Comparison of ENCODE assay signal across 14 cellular contexts in genomic region chr16:242281-242680, GRCh38. TPM values are rescaled to one million over a fixed set of nuclear protein-coding genes. Genes with fewer than 3 reads are reported as not detected.
DNase-seq lines count a peak whose midpoint lies in the region; TF ChIP-seq lines count a peak whose summit lies in the region.
"Had no signal": no experiment of that assay in that cellular context is flagged by ENCODE, and none has a peak within 500 bp of the region (broad histone marks: within the 10 kb centered on the region; RNA-seq: fewer than 3 reads in every experiment).

No MANE protein-coding gene starts in this region.

- H3K27ac ChIP-seq in BLaER1 treated with 17β-estradiol and CSF1 and Interleukin-3, amounts not matched to agents 10 nM and 100 nM, result peak overlapping the region in 10 of 11 experiments; percentile 19 to 69 (median 54); a peak in 18 of 22 replicates
- H3K27ac ChIP-seq in esophagus muscularis mucosa (replicated peaks in 1 of 4) (peak overlapping the region; percentile 28 to 50 (median 30)), skeletal muscle tissue (ENCODE audit: low read depth, low read length) (peak overlapping the region; percentile 1)
- H3K27ac ChIP-seq: HL-60 had no signal

- intact Hi-C loops in esophagus muscularis mucosa (cut with DNase I), result no loop called here

- TF ChIP-seq CTCF in esophagus muscularis mucosa (IDR thresholded peaks at IDR 0.05), result no peak

- WGBS in esophagus muscularis mucosa, result 62% methylated on average over 10 of the region's 10 CpGs

- DNase-seq in MG63 (peak; percentile 53), esophagus muscularis mucosa (ENCODE audit: extremely low spot score) (no peak), AML-193 (lab: John Stamatoyannopoulos, UW) (no peak), T-helper 2 cell (no peak), NCI-H226 (no peak)
- DNase-seq: CD8-positive, alpha-beta T cell; HFFc6; NCI-H1092 treated with DMSO at 0.1 percent for 48 hours; NCI-H1694 treated with DMSO at 0.1 percent for 48 hours; NCI-H774; SHP77 treated with DMSO at 0.1 percent for 48 hours had no signal

- peak overlapping the region; percentile 31 to 84 (median 66) for H3K4me2 ChIP-seq in BLaER1 treated with 17β-estradiol and CSF1 and Interleukin-3, amounts not matched to agents 10 nM and 100 nM

- TF ChIP-seq POLR2A in esophagus muscularis mucosa (IDR thresholded peaks at IDR 0.05; ENCODE audit: low read depth), result no peak

- H3K27me3 ChIP-seq in BLaER1 treated with 17β-estradiol and CSF1 and Interleukin-3, amounts not matched to agents 10 nM and 100 nM, result no peaks in the 10 kb centered on the region
- H3K27me3 ChIP-seq in MG63, result no peaks in the 10 kb centered on the region
- no peaks in the 10 kb centered on the region for H3K27me3 ChIP-seq in esophagus muscularis mucosa
- no peaks in the 10 kb centered on the region for H3K27me3 ChIP-seq in skeletal muscle tissue (ENCODE audit: control insufficient read depth in 3 of 3, insufficient read depth in 3 of 3, low read length in 3 of 3)

- no peak overlapping the region for H3K4me3 ChIP-seq in BLaER1 treated with 17β-estradiol and CSF1 and Interleukin-3, amounts not matched to agents 10 nM and 100 nM
- H3K4me3 ChIP-seq in MG63, result no peak overlapping the region
- H3K4me3 ChIP-seq in esophagus muscularis mucosa, result no peak overlapping the region
- no peak overlapping the region for H3K4me3 ChIP-seq in skeletal muscle tissue (ENCODE audit: low read length in 3 of 3)

- peak overlapping the region in 8 of 11 experiments; percentile 12 to 54 (median 36); a peak in 10 of 22 replicates for H3K9ac ChIP-seq in BLaER1 treated with 17β-estradiol and CSF1 and Interleukin-3, amounts not matched to agents 10 nM and 100 nM
- H3K9ac ChIP-seq in skeletal muscle tissue (ENCODE audit: low read depth in 1 of 3, low read length in 3 of 3), result no peak overlapping the region

- H3K36me3 ChIP-seq in BLaER1 treated with 17β-estradiol and CSF1 and Interleukin-3, amounts not matched to agents 10 nM and 100 nM, result peaks cover 0 to 23% (median 10%) of the 10 kb centered on the region in 11 experiments; a peak in 14 of 22 replicates
- peaks cover 5% of the 10 kb centered on the region; the same call in 1 of the 2 replicates for H3K36me3 ChIP-seq in MG63
- H3K36me3 ChIP-seq in esophagus muscularis mucosa, result peaks cover 0 to 11% (median 0%) of the 10 kb centered on the region in 4 donors
- peaks cover 0 to 2% (median 0%) of the 10 kb centered on the region in 3 donors for H3K36me3 ChIP-seq in skeletal muscle tissue (ENCODE audit: control insufficient read depth in 3 of 3, insufficient read depth in 3 of 3, low read length in 3 of 3)

- peaks cover 0 to 9% (median 7%) of the 10 kb centered on the region in 11 experiments; a peak in 10 of 22 replicates for H3K9me3 ChIP-seq in BLaER1 treated with 17β-estradiol and CSF1 and Interleukin-3, amounts not matched to agents 10 nM and 100 nM (replicated peaks in 1 of 11)
- no peaks in the 10 kb centered on the region for H3K9me3 ChIP-seq in MG63
- H3K9me3 ChIP-seq in esophagus muscularis mucosa, result no peaks in the 10 kb centered on the region
- no peaks in the 10 kb centered on the region for H3K9me3 ChIP-seq in skeletal muscle tissue (ENCODE audit: control insufficient read depth in 3 of 3, low read length in 3 of 3)

- no peak for TF ChIP-seq EP300 in esophagus muscularis mucosa (IDR thresholded peaks at IDR 0.05)

- peaks cover 56 to 78% (median 66%) of the 10 kb centered on the region in 10 experiments for H3K4me1 ChIP-seq in BLaER1 treated with 17β-estradiol and CSF1 and Interleukin-3, amounts not matched to agents 10 nM and 100 nM
- H3K4me1 ChIP-seq in esophagus muscularis mucosa, result peaks cover 11 to 37% (median 34%) of the 10 kb centered on the region in 4 donors
- H3K4me1 ChIP-seq in skeletal muscle tissue (ENCODE audit: control insufficient read depth in 3 of 3, insufficient read depth in 3 of 3, low read length in 3 of 3), result peaks cover 14 to 30% (median 29%) of the 10 kb centered on the region in 3 donors

- H4K20me1 ChIP-seq in BLaER1 treated with 17β-estradiol and CSF1 and Interleukin-3, amounts not matched to agents 10 nM and 100 nM, result peaks cover 0 to 9% (median 3%) of the 10 kb centered on the region in 11 experiments; a peak in 7 of 22 replicates

RNA-seq across cellular contexts. Expression of gene FAM234A, which starts 7.7 kb away (rescaled TPM):
- total RNA-seq in MG63 (2014; rRNA removed; shearing (Covaris generic); ENCODE audit: low replicate concordance), result 65.6 and 106 TPM in 2 replicates
- total RNA-seq in esophagus muscularis mucosa (100 to 1,000 TPM in 1 of 4 donors, 10 to 100 TPM in 3; 61.0 to 129 (median 78.1) TPM), skeletal muscle tissue (23.5 TPM)

RNA-seq across cellular contexts. Expression of gene LUC7L, which starts 13.0 kb away (rescaled TPM):
- 45.1 and 58.4 TPM in 2 replicates for total RNA-seq in MG63 (2014; rRNA removed; shearing (Covaris generic); ENCODE audit: low replicate concordance)
- total RNA-seq in esophagus muscularis mucosa (10 to 100 TPM; 34.8 to 60.6 (median 50.2) TPM), skeletal muscle tissue (38.1 TPM)

RNA-seq across cellular contexts. Expression of gene RGS11, which starts 33.5 kb away (rescaled TPM):
- total RNA-seq in MG63 (2014; rRNA removed; shearing (Covaris generic); ENCODE audit: low replicate concordance), result not detected in 2 replicates
- total RNA-seq in esophagus muscularis mucosa (10 to 100 TPM in 2 of 4 donors, 1 to 10 TPM in 2; 7.1 to 18.2 (median 11.0) TPM), skeletal muscle tissue (0.52 TPM)
- total RNA-seq: CD8-positive, alpha-beta T cell had no signal

RNA-seq across cellular contexts. Expression of gene ARHGDIG, which starts 38.1 kb away (rescaled TPM):
- total RNA-seq in MG63 (2014; rRNA removed; shearing (Covaris generic); ENCODE audit: low replicate concordance), result 5.9 TPM in 1 of 2 replicates, not detected in the other
- 1 to 10 TPM in 3 of 4 donors, under 1 TPM in 1; 0.80 to 4.8 (median 3.0) TPM for total RNA-seq in esophagus muscularis mucosa
- 1.0 TPM for total RNA-seq in skeletal muscle tissue
- total RNA-seq: CD8-positive, alpha-beta T cell; HFFc6 had no signal

RNA-seq across cellular contexts. Expression of gene PDIA2, which starts 40.7 kb away (rescaled TPM):
- 3.1 TPM in 1 of 2 replicates, not detected in the other for total RNA-seq in MG63 (2014; rRNA removed; shearing (Covaris generic); ENCODE audit: low replicate concordance)
- total RNA-seq in esophagus muscularis mucosa (1 to 10 TPM in 2 of 4 donors, under 1 TPM in 1, not detected in 1; 0.23 to 1.2 (median 1.0) TPM), skeletal muscle tissue (under 0.01 TPM)
- total RNA-seq: CD8-positive, alpha-beta T cell; HFFc6 had no signal

Comparison
In these comparisons a context has a peak if more than half of its experiments do, and no peak if none do; other contexts are left out.
1. H3K27ac ChIP-seq: peak in every context shown above with its lines; median percentile 54 in BLaER1 treated with 17β-estradiol and CSF1 and Interleukin-3, amounts not matched to agents 10 nM and 100 nM; 30 in esophagus muscularis mucosa; 1 in skeletal muscle tissue.
2. H3K9ac ChIP-seq: peak in BLaER1 treated with 17β-estradiol and CSF1 and Interleukin-3, amounts not matched to agents 10 nM and 100 nM (8 of 11); none in skeletal muscle tissue (0 of 3).